ENCODE assay signal across 8 cellular contexts in the genomic region with DNA sequence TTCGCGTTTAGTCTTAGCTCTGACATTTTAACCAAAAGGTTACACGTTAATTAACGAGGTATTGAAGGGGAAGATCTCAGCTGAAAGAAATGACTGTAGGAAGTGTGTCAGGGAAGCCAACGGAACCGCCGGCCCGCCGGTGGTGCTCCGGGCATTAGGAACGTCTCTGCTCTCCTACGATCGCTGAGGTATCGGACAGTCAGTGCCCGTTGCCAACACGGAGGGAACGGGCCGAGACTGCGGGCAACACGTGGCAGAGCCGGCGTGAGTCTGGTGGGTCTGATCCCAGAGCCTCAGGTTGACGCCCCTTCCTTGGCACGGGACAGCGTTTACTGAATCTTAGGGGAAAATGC. TPM values are rescaled to one million over a fixed set of nuclear protein-coding genes. Genes with fewer than 3 reads are reported as not detected.
DNase-seq lines count a peak whose midpoint lies in the region; ATAC-seq and TF ChIP-seq lines count a peak whose summit lies in the region.
"Not testable (repeated sequence)": the region's sequence is repeated elsewhere in the genome, so short reads cannot be mapped to it uniquely, and the experiment has no call there.

No MANE protein-coding gene starts in this region.

- H3K4me3 ChIP-seq in ACC112 (ENCODE audit: low read depth, low read length) (peak overlapping the region; percentile 92), Peyer's patch (peak overlapping the region; percentile 41 to 66 (median 59)), lower lobe of right lung (peak overlapping the region; percentile 63), skeletal muscle cell (ENCODE audit: low read depth, low read length) (peak overlapping the region; percentile 56)

- H3K27ac ChIP-seq in ACC112 (ENCODE audit: low read depth, low read length) = not testable (repeated sequence)
- peak overlapping the region; percentile 32 to 80 (median 61) for H3K27ac ChIP-seq in Peyer's patch
- peak overlapping the region; percentile 64 for H3K27ac ChIP-seq in lower lobe of right lung

- intact Hi-C loops in lower lobe of right lung (cut with DNase I) = not testable (repeated sequence)

- H2AFZ ChIP-seq in ACC112 (ENCODE audit: low read length, unreplicated experiment) = peak overlapping the region; percentile 96

- H3K4me1 ChIP-seq in ACC112 (ENCODE audit: control insufficient read depth, insufficient read depth, low read length, unreplicated experiment) = not testable (repeated sequence)
- H3K4me1 ChIP-seq in Peyer's patch = peaks cover 0 to 11% (median 0%) of the 10 kb centered on the region in 4 donors
- peaks cover 11% of the 10 kb centered on the region for H3K4me1 ChIP-seq in lower lobe of right lung

- TF ChIP-seq POLR2A in Peyer's patch (IDR thresholded peaks at IDR 0.05); erythroblast (IDR thresholded peaks at IDR 0.05; ENCODE audit: low read length): not testable (repeated sequence)

- H3K79me2 ChIP-seq in ACC112 (ENCODE audit: control insufficient read depth, insufficient read depth, low read length, unreplicated experiment) = not testable (repeated sequence)

- H3K27me3 ChIP-seq in ACC112 (ENCODE audit: insufficient read depth, low read length); Peyer's patch; lower lobe of right lung (ENCODE audit: low read depth): not testable (repeated sequence)

- not testable (repeated sequence) for TF ChIP-seq CTCF in Peyer's patch (IDR thresholded peaks at IDR 0.05); lower lobe of right lung (IDR thresholded peaks at IDR 0.05)

- not testable (repeated sequence) for H3K9me3 ChIP-seq in Peyer's patch, lower lobe of right lung

- ATAC-seq in GM18907 (IDR thresholded peaks at IDR 0.05; ENCODE audit: unreplicated experiment) (peak; percentile 25), HG03135 (IDR thresholded peaks at IDR 0.05; ENCODE audit: unreplicated experiment) (peak; percentile 10), lower lobe of right lung (peak; percentile 39 to 43)

- DNase-seq in Peyer's patch (peak; percentile 17 to 51 (median 51)), activated gamma-delta T cell treated with Interleukin-2 at 50 U/mL for 16 hours (peak; percentile 4), erythroblast (lab: John Stamatoyannopoulos, UW) (peak; percentile 48 to 53), lower lobe of right lung (peak; percentile 43)
- DNase-seq in skeletal muscle cell (ENCODE audit: low read depth) = not testable (repeated sequence)

- not testable (repeated sequence) for H3K36me3 ChIP-seq in ACC112 (ENCODE audit: insufficient read depth, low read length); Peyer's patch; lower lobe of right lung

RNA-seq across cellular contexts. Expression of a gene that starts 16.5 kb away (rescaled TPM):
- total RNA-seq in Peyer's patch (10 to 100 TPM; 35.5 to 48.2 (median 37.7) TPM), lower lobe of right lung (47.7 TPM)
